In genomic region chr10:80133221-80133620, GRCh38 we compare ENCODE assay signal across 12 cellular contexts. TPM values are rescaled to one million over a fixed set of nuclear protein-coding genes. Genes with fewer than 3 reads are reported as not detected.
DNase-seq lines count a peak whose midpoint lies in the region; FAIRE-seq and TF ChIP-seq lines count a peak whose summit lies in the region.
"Had no signal": no experiment of that assay in that cellular context is flagged by ENCODE, and none has a peak within 500 bp of the region (broad histone marks: within the 10 kb centered on the region; RNA-seq: fewer than 3 reads in every experiment).

No MANE protein-coding gene starts in this region.

- no peak for TF ChIP-seq CTCF in HFFc6 (IDR thresholded peaks at IDR 0.05)
- TF ChIP-seq CTCF in choroid plexus epithelial cell (conservative IDR thresholded peaks at IDR 0.05; ENCODE audit: low read depth, low read length): no peak

- H3K27me3 Mint-ChIP-seq in HFFc6 (ENCODE audit: insufficient read depth): peaks cover 1% of the 10 kb centered on the region; the same call in 1 of the 2 replicates
- peaks cover 28 to 31% of the 10 kb centered on the region in 2 donors for H3K27me3 Mint-ChIP-seq in CD4-positive, alpha-beta memory T cell

- intact Hi-C loops in CD4-positive, alpha-beta memory T cell (cut with micrococcal nuclease): no loop called here

- FAIRE-seq in RCC 7860 (lab: Jason Lieb, UNC): no peak

- no peak overlapping the region for H3K27ac ChIP-seq in iPS-20b (ENCODE audit: low read length)
- H3K27ac ChIP-seq in skin epidermis: peak overlapping the region in 19 of 21 experiments; percentile 5 to 91 (median 74)
- no peak overlapping the region for H3K27ac ChIP-seq in CD4-positive, alpha-beta memory T cell (ENCODE audit: low read depth, low read length)

- H3K27me3 ChIP-seq in iPS-20b (ENCODE audit: insufficient read depth, low read length): peaks cover 34% of the 10 kb centered on the region
- peaks cover 6% of the 10 kb centered on the region for H3K27me3 ChIP-seq in CD4-positive, alpha-beta memory T cell (ENCODE audit: insufficient read depth, low read length)

- H3K4me3 Mint-ChIP-seq in HFFc6: peak overlapping the region; percentile 85
- no peak overlapping the region for H3K4me3 Mint-ChIP-seq in CD4-positive, alpha-beta memory T cell
- H3K4me3 Mint-ChIP-seq: activated T-helper 1 cell treated with anti-CD3 and anti-CD28 coated beads, Interleukin-12 subunit alpha, Interleukin-12 subunit beta, Interleukin-2, Interleukin-4 antibody, amounts not matched to agents 30 ng/mL and 10 ng/mL and 1 ng/mL, durations not matched to agents 14 hours and 24 hours and 36 hours; natural killer cell treated with Interleukin-12 subunit alpha and Interleukin-12 subunit beta and Interleukin-15 and Interleukin-18, amount 100 ng/mL, for 72 hours had no signal

- H3K36me3 Mint-ChIP-seq in HFFc6 (ENCODE audit: low read depth): no peaks in the 10 kb centered on the region
- no peaks in the 10 kb centered on the region for H3K36me3 Mint-ChIP-seq in CD4-positive, alpha-beta memory T cell
- H3K36me3 Mint-ChIP-seq: natural killer cell treated with Interleukin-12 subunit alpha and Interleukin-12 subunit beta and Interleukin-15 and Interleukin-18, amount 100 ng/mL, for 72 hours had no signal

- POLR2A ChIA-PET in CD4-positive, alpha-beta memory T cell (lab: Charles Lee; ENCODE audit: partially characterized antibody): no interaction called here

- no peaks in the 10 kb centered on the region for H3K36me3 ChIP-seq in iPS-20b (ENCODE audit: insufficient read depth, low read depth, low read length)
- H3K36me3 ChIP-seq in CD4-positive, alpha-beta memory T cell (ENCODE audit: insufficient read depth, low read length): no peaks in the 10 kb centered on the region

- peak overlapping the region; percentile 64; the same call in 1 of the 2 replicates for H3K9ac ChIP-seq in iPS-20b (ENCODE audit: low read depth, low read length)

- DNase-seq in HFFc6: no peak
- no peak for DNase-seq in choroid plexus epithelial cell (ENCODE audit: low read depth)
- no peak for DNase-seq in NCI-H82 treated with DMSO at 0.1 percent for 48 hours (lab: John Stamatoyannopoulos, UW; ENCODE audit: unreplicated experiment)
- no peak for DNase-seq in CD4-positive, alpha-beta memory T cell
- no peak for DNase-seq in foreskin melanocyte
- no peak for DNase-seq in RCC 7860 (ENCODE audit: low spot score)
- DNase-seq: NCI-H345, T-helper 17 cell had no signal

- H3K4me1 Mint-ChIP-seq in HFFc6 (ENCODE audit: low read depth): peaks cover 43% of the 10 kb centered on the region
- peaks cover 0 to 3% (median 0%) of the 10 kb centered on the region in 4 donors for H3K4me1 Mint-ChIP-seq in CD4-positive, alpha-beta memory T cell

- CTCF ChIA-PET in CD4-positive, alpha-beta memory T cell (lab: Charles Lee; ENCODE audit: partially characterized antibody): interaction anchor here (1.0 to 1.5 kb wide), 2 partner anchors 9 to 89 kb away, joined by 3 to 4 read pairs; no protein-coding TSS in a partner anchor

- H3K27ac Mint-ChIP-seq in HFFc6: peak overlapping the region; percentile 63
- peak overlapping the region in 1 of 7 donors; percentile 38 for H3K27ac Mint-ChIP-seq in CD4-positive, alpha-beta memory T cell
- H3K27ac Mint-ChIP-seq: activated T-helper 1 cell treated with anti-CD3 and anti-CD28 coated beads, Interleukin-12 subunit alpha, Interleukin-12 subunit beta, Interleukin-2, Interleukin-4 antibody, amounts not matched to agents 30 ng/mL and 10 ng/mL and 1 ng/mL, durations not matched to agents 14 hours and 24 hours and 36 hours; natural killer cell treated with Interleukin-12 subunit alpha and Interleukin-12 subunit beta and Interleukin-15 and Interleukin-18, amount 100 ng/mL, for 72 hours; T-helper 17 cell had no signal

- H3K4me1 ChIP-seq in iPS-20b (ENCODE audit: insufficient read depth, low read length): peaks cover 12% of the 10 kb centered on the region
- no peaks in the 10 kb centered on the region for H3K4me1 ChIP-seq in CD4-positive, alpha-beta memory T cell (ENCODE audit: insufficient read depth, low read length)

- H3K4me3 ChIP-seq in choroid plexus epithelial cell (ENCODE audit: low read depth, low read length) (peak overlapping the region; percentile 54), iPS-20b (ENCODE audit: low read length) (peak overlapping the region; percentile 80), skin epidermis (peak overlapping the region in 5 of 7 experiments; percentile 17 to 43 (median 32))
- no peak overlapping the region for H3K4me3 ChIP-seq in CD4-positive, alpha-beta memory T cell (ENCODE audit: low read length in 2 of 2)

- no peaks in the 10 kb centered on the region for H3K9me3 Mint-ChIP-seq in HFFc6
- no peaks in the 10 kb centered on the region for H3K9me3 Mint-ChIP-seq in CD4-positive, alpha-beta memory T cell
- H3K9me3 Mint-ChIP-seq: activated T-helper 1 cell treated with anti-CD3 and anti-CD28 coated beads, Interleukin-12 subunit alpha, Interleukin-12 subunit beta, Interleukin-2, Interleukin-4 antibody, amounts not matched to agents 30 ng/mL and 10 ng/mL and 1 ng/mL, durations not matched to agents 14 hours and 24 hours and 36 hours; natural killer cell treated with Interleukin-12 subunit alpha and Interleukin-12 subunit beta and Interleukin-15 and Interleukin-18, amount 100 ng/mL, for 72 hours had no signal

- H3K9me3 ChIP-seq in iPS-20b (ENCODE audit: insufficient read depth, low read depth, low read length): no peaks in the 10 kb centered on the region
- no peaks in the 10 kb centered on the region for H3K9me3 ChIP-seq in CD4-positive, alpha-beta memory T cell (ENCODE audit: control insufficient read depth in 1 of 2, low read length in 2 of 2)

RNA-seq across cellular contexts. Expression of gene PLAC9, which starts 0.7 kb away (rescaled TPM):
- total RNA-seq in HFFc6 (2021; fragmentation: NEBNext Ultra II Directional; extraction: Animal tissue kit (Norgen Biotek cat#: 25700)): 1 to 10 TPM; 2.1 to 6.6 (median 6.2) TPM
- total RNA-seq in CD4-positive, alpha-beta memory T cell: not detected
- under 1 TPM in 1 of 2 donors, not detected in 1; 0.81 TPM for polyA plus RNA-seq in CD4-positive, alpha-beta memory T cell
- total RNA-seq: activated T-helper 1 cell treated with anti-CD3 and anti-CD28 coated beads, Interleukin-12 subunit alpha, Interleukin-12 subunit beta, Interleukin-2, Interleukin-4 antibody, amounts not matched to agents 30 ng/mL and 10 ng/mL and 1 ng/mL, durations not matched to agents 14 hours and 24 hours and 36 hours; natural killer cell treated with Interleukin-12 subunit alpha and Interleukin-12 subunit beta and Interleukin-15 and Interleukin-18, amount 100 ng/mL, for 72 hours; T-helper 17 cell had no signal

RNA-seq across cellular contexts. Expression of gene TMEM254, which starts 54.8 kb away (rescaled TPM):
- 10 to 100 TPM; 11.7 to 14.8 (median 13.7) TPM for total RNA-seq in HFFc6 (2021; fragmentation: NEBNext Ultra II Directional; extraction: Animal tissue kit (Norgen Biotek cat#: 25700))
- total RNA-seq in CD4-positive, alpha-beta memory T cell: 10 to 100 TPM; 14.2 to 16.6 TPM
- polyA plus RNA-seq in CD4-positive, alpha-beta memory T cell: 10 to 100 TPM; 35.6 to 49.4 TPM

Comparison
In these comparisons a context has a peak if more than half of its experiments do, and no peak if none do; other contexts are left out.
1. H3K4me3 ChIP-seq: peak in choroid plexus epithelial cell (single experiment), iPS-20b (single experiment) and skin epidermis (5 of 7); none in CD4-positive, alpha-beta memory T cell (0 of 2).
2. H3K27ac ChIP-seq: peak in skin epidermis (19 of 21); none in iPS-20b (single experiment) and CD4-positive, alpha-beta memory T cell (single experiment).